9 cellular contexts compared by ENCODE assay signal in genomic region chr19:19120308-19121156, GRCh38. TPM values are rescaled to one million over a fixed set of nuclear protein-coding genes. Genes with fewer than 3 reads are reported as not detected.
DNase-seq lines count a peak whose midpoint lies in the region; ATAC-seq, FAIRE-seq and TF ChIP-seq lines count a peak whose summit lies in the region.
"Had no signal": no experiment of that assay in that cellular context is flagged by ENCODE, and none has a peak within 500 bp of the region (broad histone marks: within the 10 kb centered on the region; RNA-seq: fewer than 3 reads in every experiment).

No MANE protein-coding gene starts in this region.

- H4K8ac ChIP-seq in H9 (replicated peaks; ENCODE audit: insufficient read length, low read depth, low read length) = no peak overlapping the region

- H2AK5ac ChIP-seq in H9 (ENCODE audit: insufficient read length, low read length) = no peak overlapping the region

- FAIRE-seq in pancreas (lab: Jason Lieb, UNC) = no peak

- H3K4me1 Mint-ChIP-seq in H9 = peaks cover 2 to 15% of the 10 kb centered on the region in 2 experiments; a peak in 2 of 4 replicates

- peaks cover 4% of the 10 kb centered on the region for H3K23me2 ChIP-seq in H9 (ENCODE audit: insufficient read length, low read depth, low read length, poor library complexity, severe bottlenecking)

- H3K79me2 ChIP-seq in H9 (ENCODE audit: insufficient read depth, low read length) = no peaks in the 10 kb centered on the region

- H2BK120ac ChIP-seq in H9 (ENCODE audit: low read depth, low read length, poor library complexity, severe bottlenecking) = no peak overlapping the region

- no peaks in the 10 kb centered on the region for H4K20me1 ChIP-seq in H9 (ENCODE audit: control insufficient read depth, insufficient read depth, insufficient read length)

- no peak overlapping the region for H3K23ac ChIP-seq in H9 (ENCODE audit: insufficient read length, low read depth, low read length)

- H3K9me3 ChIP-seq in H9 (ENCODE audit: control insufficient read depth, low read depth, low read length) (no peaks in the 10 kb centered on the region), pancreas (no peaks in the 10 kb centered on the region)

- H3K27me3 ChIP-seq in H9 (ENCODE audit: insufficient read depth, low read length) (no peaks in the 10 kb centered on the region), pancreas (no peaks in the 10 kb centered on the region)

- H3K4me2 ChIP-seq in H9 (ENCODE audit: insufficient read depth, insufficient read length, low read length) = peak overlapping the region; percentile 86

- H3K9ac ChIP-seq in H9 (ENCODE audit: extremely low read depth, insufficient read length, low read length) = no peak overlapping the region

- H3K27ac ChIP-seq in H9 (ENCODE audit: insufficient read length, low read depth, low read length) (no peak overlapping the region), pancreas (no peak overlapping the region)

- H3K27ac Mint-ChIP-seq in H9 = peak overlapping the region in 2 of 3 experiments; percentile 34 to 93; a peak in 2 of 7 replicates
- H3K27ac Mint-ChIP-seq: IgD-negative memory B cell had no signal

- peak overlapping the region; percentile 39 for H3K18ac ChIP-seq in H9 (ENCODE audit: insufficient read length, low read depth, low read length)

- H2BK5ac ChIP-seq in H9 (ENCODE audit: insufficient read length, low read length) = no peak overlapping the region

- H3K36me3 Mint-ChIP-seq in H9 (ENCODE audit: insufficient read depth in 1 of 3, low read depth in 3 of 3) = peaks cover 21 to 37% (median 33%) of the 10 kb centered on the region in 3 experiments

- H2BK20ac ChIP-seq in H9 (ENCODE audit: low read depth, low read length, poor library complexity, severe bottlenecking) = no peak overlapping the region

- peak; percentile 100 for DNase-seq in H9
- peak; percentile 87 for DNase-seq in OCI-M1 (lab: John Stamatoyannopoulos, UW)
- peak; percentile 82 for DNase-seq in fibroblast of pulmonary artery (ENCODE audit: low read depth)
- DNase-seq in pancreas = peak in 3 of 6 donors; percentile 12 to 29 (median 26)
- no peak for DNase-seq in OCI-M2 (lab: John Stamatoyannopoulos, UW; ENCODE audit: unreplicated experiment)
- DNase-seq in SIG-M5 (lab: John Stamatoyannopoulos, UW) = no peak
- no peak for DNase-seq in GM19238 (ENCODE audit: insufficient read length, low spot score)

- 0 out of 2 replicates have a peak overlapping the region, but pooled peaks have one; percentile 45 for H3K14ac ChIP-seq in H9 (ENCODE audit: insufficient read depth, low read length)

- H3K27me3 Mint-ChIP-seq in H9 (ENCODE audit: low read depth) = no peaks in the 10 kb centered on the region
- H3K27me3 Mint-ChIP-seq: IgD-negative memory B cell had no signal

- no peaks in the 10 kb centered on the region for H3K36me3 ChIP-seq in pancreas

- H3K9me3 Mint-ChIP-seq in H9 = peaks cover 9 to 15% of the 10 kb centered on the region in 2 experiments

- ATAC-seq in pancreas = peak in 3 of 4 donors; percentile 42 to 54 (median 53)
- ATAC-seq in activated CD4-positive, CD25-positive, alpha-beta regulatory T cell treated with anti-CD3 and anti-CD28 coated beads, Interleukin-2, amount 50 U/mL, for 24 hours = no peak

- no peak overlapping the region for H2AFZ ChIP-seq in H9 (ENCODE audit: low read length)

- H4K5ac ChIP-seq in H9 (ENCODE audit: insufficient read length, low read depth, low read length) = no peak overlapping the region

- H2BK12ac ChIP-seq in H9 (ENCODE audit: insufficient read length, low read depth, low read length) = no peak overlapping the region

- TF ChIP-seq CTCF in H9 (conservative IDR thresholded peaks at IDR 0.05) (peak; percentile 32; the same call in 2 of the 3 replicates), fibroblast of pulmonary artery (IDR thresholded peaks at IDR 0.05; ENCODE audit: low read length, missing control alignments) (no peak), pancreas (IDR thresholded peaks at IDR 0.05) (no peak)

- no peak overlapping the region for H3K4ac ChIP-seq in H9 (ENCODE audit: low read depth, low read length)

- no peak overlapping the region for H3K56ac ChIP-seq in H9 (ENCODE audit: insufficient read length, low read depth, low read length)

- H4K91ac ChIP-seq in H9 (ENCODE audit: insufficient read length, low read depth, low read length) = no peak overlapping the region

- no peak overlapping the region for H3K4me3 ChIP-seq in fibroblast of pulmonary artery (replicated peaks; ENCODE audit: low read depth, low read length)
- H3K4me3 ChIP-seq in pancreas = no peak overlapping the region

- H3K4me1 ChIP-seq in H9 (ENCODE audit: insufficient read depth, low read length) (no peaks in the 10 kb centered on the region), pancreas (no peaks in the 10 kb centered on the region)

- intact Hi-C loops in pancreas (cut with DNase I) = no loop called here

- WGBS in H9 (ENCODE audit: extremely low coverage, insufficient read length, low lambda C conversion rate) = no CpG with 5 or more reads among the region's 34 CpGs
- WGBS in pancreas, 2 donors = 74 to 76% methylated on average over 30 to 34 of the region's 34 CpGs

- H3T11ph ChIP-seq in H9 (ENCODE audit: low read length) = no peak overlapping the region

- no peaks in the 10 kb centered on the region for H3K79me1 ChIP-seq in H9 (ENCODE audit: insufficient read depth, low read depth, low read length, poor library complexity, severe bottlenecking)

- H2BK15ac ChIP-seq in H9 (ENCODE audit: low read depth, low read length) = no peak overlapping the region

- H3K4me3 Mint-ChIP-seq in H9 = peak overlapping the region; percentile 57 to 65; a peak in 4 of 5 replicates
- H3K4me3 Mint-ChIP-seq: IgD-negative memory B cell had no signal

RNA-seq across cellular contexts. Expression of gene TMEM161A, which starts 17.7 kb away (rescaled TPM):
- total RNA-seq in H9 (2021) (40.9 and 41.7 TPM in 2 replicates), pancreas (10 to 100 TPM; 10.5 to 14.6 (median 11.7) TPM)
- 10 to 100 TPM; 35.2 to 35.6 TPM for polyA plus RNA-seq in pancreas

RNA-seq across cellular contexts. Expression of gene MEF2B, which starts 49.5 kb away (rescaled TPM):
- 1.3 TPM in 2 replicates for total RNA-seq in H9 (2021)
- total RNA-seq in pancreas = 1 to 10 TPM in 2 of 6 donors, under 1 TPM in 4; 0.34 to 1.5 (median 0.89) TPM
- 1 to 10 TPM; 1.7 to 2.8 TPM for polyA plus RNA-seq in pancreas

RNA-seq across cellular contexts. Expression of gene SLC25A42, which starts 56.7 kb away (rescaled TPM):
- total RNA-seq in H9 (2021) = 3.6 and 3.7 TPM in 2 replicates
- total RNA-seq in pancreas = 1 to 10 TPM; 3.9 to 8.6 (median 5.7) TPM
- 1 to 10 TPM; 7.4 to 8.7 TPM for polyA plus RNA-seq in pancreas

Comparison
In these comparisons a context has a peak if more than half of its experiments do, and no peak if none do; other contexts are left out.
1. DNase-seq: peak in H9 (single experiment), OCI-M1 (single experiment) and fibroblast of pulmonary artery (single experiment); none in OCI-M2 (single experiment), SIG-M5 (single experiment) and GM19238 (single experiment).
2. ATAC-seq: peak in pancreas (3 of 4); none in activated CD4-positive, CD25-positive, alpha-beta regulatory T cell treated with anti-CD3 and anti-CD28 coated beads, Interleukin-2, amount 50 U/mL, for 24 hours (0 of 2).